7 cellular contexts compared by ENCODE assay signal in the genomic region with DNA sequence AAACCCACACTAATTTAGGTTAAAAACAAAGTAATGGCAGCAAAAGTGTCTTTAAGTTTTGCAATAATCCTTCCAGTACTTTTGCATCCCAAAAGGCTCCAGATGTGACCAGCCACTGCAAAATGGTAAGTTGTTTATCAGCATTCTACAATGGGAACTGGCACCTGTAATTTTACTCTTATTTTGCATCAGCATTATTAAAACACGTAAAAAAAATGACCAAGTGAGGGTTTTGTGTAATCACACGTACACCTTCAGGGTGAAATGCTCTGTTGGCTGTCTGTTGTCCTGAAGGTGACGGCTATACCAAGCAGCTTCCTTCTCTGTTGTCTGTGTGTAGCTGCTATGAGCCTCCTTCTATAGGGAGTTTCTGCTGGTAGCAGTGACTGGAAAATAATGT. TPM values are rescaled to one million over a fixed set of nuclear protein-coding genes. Genes with fewer than 3 reads are reported as not detected.
DNase-seq lines count a peak whose midpoint lies in the region; ATAC-seq, FAIRE-seq and TF ChIP-seq lines count a peak whose summit lies in the region.

No MANE protein-coding gene starts in this region.

- peak; percentile 38 for DNase-seq in KG1 (lab: John Stamatoyannopoulos, UW)
- DNase-seq in astrocyte (ENCODE audit: low read depth): peak; percentile 69
- peak in 1 of 2 donors; percentile 73 for DNase-seq in suprapubic skin (ENCODE audit: low spot score in 2 of 2)
- DNase-seq in CD4-positive, alpha-beta T cell: no peak

- H4K20me1 ChIP-seq in astrocyte (ENCODE audit: insufficient read depth, low read length): no peaks in the 10 kb centered on the region

- ATAC-seq in HG02763 (IDR thresholded peaks at IDR 0.05; ENCODE audit: unreplicated experiment) (no peak), HG03520 (IDR thresholded peaks at IDR 0.05; ENCODE audit: unreplicated experiment) (no peak)
- no peak for ATAC-seq in CD4-positive, alpha-beta T cell (ENCODE audit: poor library complexity)

- no peaks in the 10 kb centered on the region for H3K79me2 ChIP-seq in astrocyte (ENCODE audit: insufficient read depth, low read length)

- H3K4me3 ChIP-seq in astrocyte (ENCODE audit: insufficient read depth, low read depth, low read length) (no peak overlapping the region), iPS-20b (ENCODE audit: low read length) (peak overlapping the region; percentile 24; the same call in 1 of the 2 replicates), suprapubic skin (peak overlapping the region; percentile 6)

- no peaks in the 10 kb centered on the region for H3K27me3 Mint-ChIP-seq in astrocyte (ENCODE audit: low read depth, unreplicated experiment)
- no peaks in the 10 kb centered on the region for H3K27me3 Mint-ChIP-seq in CD4-positive, alpha-beta T cell

- no peaks in the 10 kb centered on the region for H3K9me3 Mint-ChIP-seq in astrocyte (ENCODE audit: unreplicated experiment)
- no peaks in the 10 kb centered on the region for H3K9me3 Mint-ChIP-seq in CD4-positive, alpha-beta T cell

- no peak for FAIRE-seq in astrocyte (lab: Jason Lieb, UNC)

- no peak for TF ChIP-seq POLR2A in suprapubic skin (IDR thresholded peaks at IDR 0.05)

- TF ChIP-seq CTCF in astrocyte (IDR thresholded peaks at IDR 0.05; ENCODE audit: insufficient read depth, low read depth, low read length) (no peak), suprapubic skin (IDR thresholded peaks at IDR 0.05) (no peak)
- no peak for TF ChIP-seq CTCF in CD4-positive, alpha-beta T cell (IDR thresholded peaks at IDR 0.05)

- POLR2A ChIA-PET in CD4-positive, alpha-beta T cell (lab: Charles Lee): interaction anchor here (0.6 to 1.8 kb wide), 3 partner anchors 9 to 207 kb away, joined by 3 to 5 read pairs (median 4); no protein-coding TSS in a partner anchor

- no peak overlapping the region for H3K4me3 Mint-ChIP-seq in astrocyte (ENCODE audit: unreplicated experiment)
- H3K4me3 Mint-ChIP-seq in CD4-positive, alpha-beta T cell: no peak overlapping the region

- H2AFZ ChIP-seq in astrocyte (ENCODE audit: low read depth, low read length): peak overlapping the region; percentile 38

- H3K27ac Mint-ChIP-seq in astrocyte (ENCODE audit: unreplicated experiment): peak overlapping the region; percentile 79
- no peak overlapping the region for H3K27ac Mint-ChIP-seq in CD4-positive, alpha-beta T cell

- intact Hi-C loops in CD4-positive, alpha-beta T cell (cut with DNase I, micrococcal nuclease): loop anchor here in 1 of 2 experiments (5.0 kb wide), 1 partner anchor 36 kb away; a partner anchor contains a TSS

- no peaks in the 10 kb centered on the region for H3K36me3 ChIP-seq in astrocyte (ENCODE audit: insufficient read depth, low read length)
- no peaks in the 10 kb centered on the region for H3K36me3 ChIP-seq in iPS-20b (ENCODE audit: insufficient read depth, low read depth, low read length)
- H3K36me3 ChIP-seq in suprapubic skin: no peaks in the 10 kb centered on the region

- no peak overlapping the region for H3K9ac ChIP-seq in astrocyte (ENCODE audit: low read length)
- H3K9ac ChIP-seq in iPS-20b (ENCODE audit: low read depth, low read length): peak overlapping the region; percentile 55; the same call in 1 of the 2 replicates

- H3K9me3 ChIP-seq in astrocyte (ENCODE audit: insufficient read depth, low read depth, low read length): no peaks in the 10 kb centered on the region
- no peaks in the 10 kb centered on the region for H3K9me3 ChIP-seq in iPS-20b (ENCODE audit: insufficient read depth, low read depth, low read length)
- no peaks in the 10 kb centered on the region for H3K9me3 ChIP-seq in suprapubic skin
- no peaks in the 10 kb centered on the region for H3K9me3 ChIP-seq in CD4-positive, alpha-beta T cell (ENCODE audit: control insufficient read depth, low read length)

- H3K4me1 Mint-ChIP-seq in astrocyte (ENCODE audit: low read depth, unreplicated experiment): peaks cover 25% of the 10 kb centered on the region
- H3K4me1 Mint-ChIP-seq in CD4-positive, alpha-beta T cell (ENCODE audit: low read depth): peaks cover 13% of the 10 kb centered on the region

- H3K27ac ChIP-seq in astrocyte (ENCODE audit: low read depth, low read length) (no peak overlapping the region), iPS-20b (ENCODE audit: low read length) (peak overlapping the region; percentile 88), suprapubic skin (peak overlapping the region; percentile 64)
- H3K27ac ChIP-seq in CD4-positive, alpha-beta T cell (ENCODE audit: low read depth, low read length): no peak overlapping the region

- H3K4me2 ChIP-seq in astrocyte (ENCODE audit: low read length): peak overlapping the region; percentile 3

- 3% methylated on average over 3 of the region's 3 CpGs for WGBS in suprapubic skin

- H3K27me3 ChIP-seq in astrocyte (ENCODE audit: insufficient read depth, low read length) (no peaks in the 10 kb centered on the region), iPS-20b (ENCODE audit: insufficient read depth, low read length) (no peaks in the 10 kb centered on the region), suprapubic skin (no peaks in the 10 kb centered on the region)
- no peaks in the 10 kb centered on the region for H3K27me3 ChIP-seq in CD4-positive, alpha-beta T cell (ENCODE audit: control insufficient read depth, insufficient read depth, low read length)

- H3K4me1 ChIP-seq in astrocyte (ENCODE audit: insufficient read depth, low read length) (peaks cover 5% of the 10 kb centered on the region), iPS-20b (ENCODE audit: insufficient read depth, low read length) (peaks cover 13% of the 10 kb centered on the region), suprapubic skin (peaks cover 29% of the 10 kb centered on the region)

- CTCF ChIA-PET in CD4-positive, alpha-beta T cell (lab: Charles Lee): no interaction called here

- no peak for TF ChIP-seq EP300 in suprapubic skin (IDR thresholded peaks at IDR 0.05)

- H3K36me3 Mint-ChIP-seq in astrocyte (ENCODE audit: low read depth, unreplicated experiment): no peaks in the 10 kb centered on the region
- no peaks in the 10 kb centered on the region for H3K36me3 Mint-ChIP-seq in CD4-positive, alpha-beta T cell (ENCODE audit: low read depth)

RNA-seq across cellular contexts. Expression of a gene that starts 36.9 kb away (rescaled TPM):
- total RNA-seq in astrocyte: 59.8 and 73.2 TPM in 2 replicates
- 100 to 1,000 TPM in 1 of 4 donors, 10 to 100 TPM in 3; 54.1 to 136 (median 69.8) TPM for total RNA-seq in suprapubic skin
- 10 to 100 TPM; 33.5 to 36.3 TPM for total RNA-seq in CD4-positive, alpha-beta T cell

Comparison
In these comparisons a context has a peak if more than half of its experiments do, and no peak if none do; other contexts are left out.
1. DNase-seq: peak in KG1 (single experiment) and astrocyte (single experiment); none in CD4-positive, alpha-beta T cell (0 of 10).
2. H3K27ac ChIP-seq: peak in iPS-20b (single experiment) and suprapubic skin (single experiment); none in astrocyte (single experiment) and CD4-positive, alpha-beta T cell (single experiment).